ENCODE assay signal across 8 cellular contexts in genomic region chr2:233565685-233566140, GRCh38. TPM values are rescaled to one million over a fixed set of nuclear protein-coding genes. Genes with fewer than 3 reads are reported as not detected.
DNase-seq lines count a peak whose midpoint lies in the region; ATAC-seq, FAIRE-seq and TF ChIP-seq lines count a peak whose summit lies in the region.

No MANE protein-coding gene starts in this region.

- intact Hi-C loops in GM12878 (cut with micrococcal nuclease; ENCODE audit: unreplicated experiment): no loop called here

- SMC1A ChIA-PET in GM12878 (lab: Charles Lee; ENCODE audit: uncharacterized antibody, unreplicated experiment): interaction anchor here (1.5 to 2.2 kb wide), 2 partner anchors 10 to 13 kb away, joined by 3 to 6 read pairs; no protein-coding TSS in a partner anchor

- H3K79me2 ChIP-seq in GM12878 (ENCODE audit: control insufficient read depth, insufficient read depth, low read length): peaks cover 6% of the 10 kb centered on the region

- DNase-seq in GM12878 (ENCODE audit: low read depth, low spot score): no peak
- DNase-seq in glomerular visceral epithelial cell (ENCODE audit: extremely low spot score): no peak
- DNase-seq in central memory CD4-positive, alpha-beta T cell: no peak
- no peak for DNase-seq in activated CD8-positive, alpha-beta memory T cell treated with anti-CD3 and anti-CD28 coated beads, Interleukin-2, amount 50 U/mL, for 48 hours
- no peak for DNase-seq in NCI-H2196 (lab: John Stamatoyannopoulos, UW; ENCODE audit: unreplicated experiment)

- in situ Hi-C loops in GM12878 (cut with MboI): no loop called here

- WGBS in GM12878 (ENCODE audit: insufficient coverage, insufficient replicate concordance, low lambda C conversion rate, missing lambda C conversion rate): under 1% methylated on average over 6 of the region's 6 CpGs

- CTCF ChIA-PET in GM12878 (lab: Yijun Ruan, JAX): interaction anchor here (0.6 kb wide), 1 partner anchor 8 kb away, joined by 3 read pairs; no protein-coding TSS in a partner anchor

- H3K27me3 ChIP-seq in GM12878 (replicated peaks in 1 of 2; ENCODE audit: control insufficient read depth in 2 of 2, insufficient read depth in 2 of 2, low read length in 1 of 2) (no peaks in the 10 kb centered on the region), mucosa of rectum (ENCODE audit: control insufficient read depth in 2 of 2, insufficient read depth in 2 of 2, low read length in 2 of 2) (no peaks in the 10 kb centered on the region)

- no peaks in the 10 kb centered on the region for H4K20me1 ChIP-seq in GM12878 (ENCODE audit: control insufficient read depth, insufficient read depth)

- TF ChIP-seq EP300 in GM12878 (IDR thresholded peaks at IDR 0.05; ENCODE audit: borderline replicate concordance in 1 of 2, control insufficient read depth in 1 of 2, low read depth in 2 of 2, low read length in 2 of 2): no peak

- H3K4me3 ChIP-seq in GM12878 (peak overlapping the region; percentile 95), mucosa of rectum (ENCODE audit: low read length in 2 of 2) (peak overlapping the region; percentile 81 to 94)

- BruUV-seq in GM12878 (replicated peaks; lab: Mats Ljungman, UMichigan): TSS peak; percentile 82

- RAD21 ChIA-PET in GM12878 (lab: Charles Lee; ENCODE audit: unreplicated experiment): interaction anchor here (1.0 kb wide), 1 partner anchor 147 kb away, joined by 3 read pairs; no protein-coding TSS in a partner anchor

- TF ChIP-seq RAD21 in GM12878 (IDR thresholded peaks at IDR 0.05; ENCODE audit: insufficient read depth, low read depth, low read length): no peak

- peak; percentile 22 for ATAC-seq in GM18868 (IDR thresholded peaks at IDR 0.05; ENCODE audit: unreplicated experiment)
- ATAC-seq in HG03354 (IDR thresholded peaks at IDR 0.05; ENCODE audit: poor library complexity, severe bottlenecking, unreplicated experiment): peak; percentile 47
- peak; percentile 45 for ATAC-seq in GM12878

- H3K9me3 ChIP-seq in GM12878 (replicated peaks; ENCODE audit: control insufficient read depth, insufficient read depth, low read length) (no peaks in the 10 kb centered on the region), mucosa of rectum (ENCODE audit: control insufficient read depth in 2 of 2, low read length in 2 of 2) (no peaks in the 10 kb centered on the region)

- TF ChIP-seq POLR2A in GM12878 (IDR thresholded peaks at IDR 0.05; ENCODE audit: low read depth, low read length): no peak

- peak overlapping the region; percentile 26 for H2AFZ ChIP-seq in GM12878 (ENCODE audit: control insufficient read depth, low read depth, low read length)

- no peaks in the 10 kb centered on the region for H3K4me1 ChIP-seq in GM12878 (ENCODE audit: control insufficient read depth, insufficient read depth, low read length)
- H3K4me1 ChIP-seq in mucosa of rectum (ENCODE audit: control insufficient read depth in 2 of 2, insufficient read depth in 2 of 2, low read length in 2 of 2): peaks cover 4 to 5% of the 10 kb centered on the region in 2 donors

- POLR2A ChIA-PET in GM12878 (lab: Charles Lee): no interaction called here

- peak; percentile 88 for FAIRE-seq in GM12878 (lab: Jason Lieb, UNC)

- no peak for TF ChIP-seq CTCF in GM12878 (IDR thresholded peaks at IDR 0.05 in 2 of 3, conservative IDR thresholded peaks at IDR 0.05 in 1 of 3; ENCODE audit: control insufficient read depth in 2 of 3, extremely low read depth in 1 of 3, insufficient read depth in 1 of 3, low read depth in 3 of 3, low read length in 3 of 3)

- peak overlapping the region; percentile 94 for H3K27ac ChIP-seq in GM12878 (ENCODE audit: control insufficient read depth, insufficient read depth)
- peak overlapping the region; percentile 88 to 96 for H3K27ac ChIP-seq in mucosa of rectum (ENCODE audit: low read depth in 2 of 2, low read length in 2 of 2)

- H3K4me2 ChIP-seq in GM12878 (ENCODE audit: control insufficient read depth, insufficient read depth): peak overlapping the region; percentile 76

- H3K36me3 ChIP-seq in GM12878 (ENCODE audit: control insufficient read depth in 2 of 2, insufficient read depth in 2 of 2, low read length in 1 of 2) (no peaks in the 10 kb centered on the region), mucosa of rectum (ENCODE audit: control insufficient read depth in 2 of 2, insufficient read depth in 2 of 2, low read length in 2 of 2) (peaks cover 0 to 1% of the 10 kb centered on the region in 2 donors)

- H3K9ac ChIP-seq in GM12878 (ENCODE audit: control insufficient read depth, insufficient read depth, low read length): peak overlapping the region; percentile 97
- H3K9ac ChIP-seq in mucosa of rectum (ENCODE audit: low read depth in 1 of 2, low read length in 2 of 2): peak overlapping the region; percentile 74 to 92

TF ChIP-seq in GM12878, 131 proteins besides CTCF, POLR2A, EP300 and RAD21:
- TF ChIP-seq NR2C1 (IDR thresholded peaks at IDR 0.05): 0 out of 2 replicates have a peak, but pooled peaks have one; percentile 4
- no peak for TF ChIP-seq PML (IDR thresholded peaks at IDR 0.05; ENCODE audit: low read length)
TF ChIP-seq in GM12878: peak in this region for 1.

RNA-seq across cellular contexts. Expression of gene USP40, which starts 0.9 kb away (rescaled TPM):
- total RNA-seq in GM12878 (2013; cell fraction: nucleolus; rRNA removed): 81.4 and 94.1 TPM in 2 replicates
- total RNA-seq in GM12878 (2014; rRNA removed) (13.7 and 21.4 TPM in 2 replicates), GM12878 (2014; rRNA removed; fragmentation: Illumina TruSeq; extraction: Trizol) (15.3 and 16.8 TPM in 2 replicates), GM12878 (2021) (15.5 and 20.3 TPM in 2 replicates)
- polyA plus RNA-seq in GM12878 (2011; ENCODE audit: low read depth): 8.3 TPM
- polyA plus RNA-seq in GM12878 (2011; rRNA removed) (15.7 and 19.3 TPM in 2 replicates), GM12878 (2014; fragmentation: Illumina TruSeq; extraction: Trizol) (13.9 and 14.5 TPM in 2 replicates), GM12878 (2014; fragmentation: Nextera tagmentation; extraction: Ambion mirVana) (1 to 10 TPM; 3.4 to 6.3 TPM), GM12878 (2014; rRNA removed) (15.1 and 15.4 TPM in 2 replicates), GM12878 (2016; fragmentation: Nextera tagmentation; extraction: Ambion mirVana) (10 to 100 TPM; 17.8 to 20.8 TPM)
- 14.8 and 16.7 TPM in 2 replicates for polyA plus RNA-seq in GM12878 (2011; cell fraction: cytosol; rRNA removed)
- polyA plus RNA-seq in GM12878 (2011; cell fraction: nucleus; rRNA removed): 64.3 and 68.1 TPM in 2 replicates
- polyA plus RNA-seq in GM12878 (2012): 9.1 and 11.6 TPM in 2 replicates
- polyA minus RNA-seq in GM12878 (2011; rRNA and poly(A)+ RNA removed): 28.0 and 28.8 TPM in 2 replicates
- polyA minus RNA-seq in GM12878 (2011; cell fraction: cytosol; rRNA and poly(A)+ RNA removed): 5.6 and 6.3 TPM in 2 replicates
- 23.6 and 32.5 TPM in 2 replicates for polyA minus RNA-seq in GM12878 (2011; cell fraction: nucleus; rRNA and poly(A)+ RNA removed)

RNA-seq across cellular contexts. Expression of gene UGT1A8, which starts 51.7 kb away (rescaled TPM):
- 1.6 and 1.7 TPM in 2 replicates for total RNA-seq in GM12878 (2013; cell fraction: nucleolus; rRNA removed)
- total RNA-seq in GM12878 (2014; rRNA removed): not detected in 2 replicates
- total RNA-seq in GM12878 (2014; rRNA removed; fragmentation: Illumina TruSeq; extraction: Trizol): not detected in 2 replicates
- total RNA-seq in GM12878 (2021): not detected in 2 replicates
- not detected for polyA plus RNA-seq in GM12878 (2011; ENCODE audit: low read depth)
- polyA plus RNA-seq in GM12878 (2011; rRNA removed): not detected in 2 replicates
- polyA plus RNA-seq in GM12878 (2011; cell fraction: cytosol; rRNA removed): not detected in 2 replicates
- not detected in 2 replicates for polyA plus RNA-seq in GM12878 (2011; cell fraction: nucleus; rRNA removed)
- polyA plus RNA-seq in GM12878 (2012): not detected in 2 replicates
- polyA plus RNA-seq in GM12878 (2014; fragmentation: Illumina TruSeq; extraction: Trizol): not detected in 2 replicates
- polyA plus RNA-seq in GM12878 (2014; fragmentation: Nextera tagmentation; extraction: Ambion mirVana): not detected
- not detected in 2 replicates for polyA plus RNA-seq in GM12878 (2014; rRNA removed)
- polyA plus RNA-seq in GM12878 (2016; fragmentation: Nextera tagmentation; extraction: Ambion mirVana): not detected
- polyA minus RNA-seq in GM12878 (2011; rRNA and poly(A)+ RNA removed): 0.05 TPM in 1 of 2 replicates, not detected in the other
- not detected in 2 replicates for polyA minus RNA-seq in GM12878 (2011; cell fraction: cytosol; rRNA and poly(A)+ RNA removed)
- polyA minus RNA-seq in GM12878 (2011; cell fraction: nucleus; rRNA and poly(A)+ RNA removed): 0.12 TPM in 1 of 2 replicates, not detected in the other
